ENCODE assay signal across 27 cellular contexts in the genomic region with DNA sequence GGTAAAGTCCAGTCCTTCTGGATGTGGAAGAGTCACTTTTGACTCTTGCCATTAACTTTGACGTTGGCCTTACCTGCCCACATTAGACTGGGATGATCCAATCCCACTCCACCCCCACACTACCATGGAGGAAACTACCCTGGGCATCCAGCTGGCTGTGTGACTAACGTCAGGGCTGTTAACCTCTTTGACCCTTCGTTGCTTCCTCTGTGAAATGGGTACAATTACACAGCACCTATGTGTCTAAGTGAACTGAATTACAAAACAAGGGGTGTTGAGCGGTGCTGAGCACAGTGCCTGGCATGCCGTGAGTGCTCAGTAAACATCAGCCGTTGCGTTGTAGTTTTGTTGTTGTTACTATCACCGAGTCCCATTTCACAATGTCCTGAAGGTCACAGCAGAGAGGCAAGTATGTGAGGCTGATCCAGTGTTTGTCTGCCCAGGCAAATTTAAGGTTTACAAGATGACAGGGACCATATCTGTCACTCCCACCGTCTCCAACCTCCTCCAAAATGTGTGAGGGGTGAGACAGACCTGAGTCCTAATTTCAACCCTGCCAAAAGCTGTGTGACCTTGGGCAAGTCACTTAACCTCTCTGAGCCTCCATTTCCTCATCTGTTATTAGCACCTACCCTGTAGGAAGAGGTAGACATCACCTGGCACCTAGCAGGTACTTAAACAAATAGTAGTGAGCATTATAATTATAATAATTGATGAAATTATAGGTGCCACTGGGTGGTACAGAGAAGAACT. TPM values are rescaled to one million over a fixed set of nuclear protein-coding genes. Genes with fewer than 3 reads are reported as not detected.
"Had no signal": no experiment of that assay in that cellular context is flagged by ENCODE, and none has a peak within 500 bp of the region (broad histone marks: within the 10 kb centered on the region; RNA-seq: fewer than 3 reads in every experiment).

No MANE protein-coding gene starts in this region.

- H3K36me3 ChIP-seq: MG63 had no signal

- H3K27me3 ChIP-seq: MG63 had no signal

- H3K4me3 ChIP-seq: MG63 had no signal

- DNase-seq: activated CD4-positive, alpha-beta T cell treated with anti-CD3 and anti-CD28 coated beads for 48 hours; activated CD4-positive, alpha-beta T cell treated with anti-CD3 and anti-CD28 coated beads, Interleukin-2, amount 50 U/mL, for 4 hours; activated CD4-positive, CD25-positive, alpha-beta regulatory T cell treated with anti-CD3 and anti-CD28 coated beads, Interleukin-2, amount 50 U/mL, for 72 hours; activated CD8-positive, alpha-beta memory T cell treated with anti-CD3 and anti-CD28 coated beads, Interleukin-2, amount 50 U/mL, for 48 hours; activated CD8-positive, alpha-beta T cell treated with anti-CD3 and anti-CD28 coated beads, Interleukin-2, amount 10 ng/mL, durations not matched to agents 7 days and 5 days; activated gamma-delta T cell; activated naive CD4-positive, alpha-beta T cell treated with anti-CD3 and anti-CD28 coated beads for 36 hours; activated T-cell treated with anti-CD3 and anti-CD28 coated beads, Interleukin-2, amount 50 U/mL, for 1 hour; amygdala; MG63; MV-4-11; NCI-H1092 treated with DMSO at 0.1 percent for 48 hours; NCI-H1417 treated with DMSO at 0.1 percent for 48 hours; NCI-H1694; NCI-H2029 treated with DMSO at 0.1 percent for 48 hours; NCI-H345; NCI-H510A; NCI-H526 treated with DMSO at 0.1 percent for 48 hours; NK-92 treated with Interleukin-12 subunit alpha and Interleukin-12 subunit beta, amount 100 ng/mL, for 24 hours; OCI-M1; RPMI8226; SHP77 treated with DMSO at 0.1 percent for 48 hours; T-helper 17 cell; T-helper 9 cell had no signal

- FAIRE-seq: astrocyte had no signal

- ATAC-seq: activated CD8-positive, alpha-beta T cell treated with anti-CD3 and anti-CD28 coated beads, Interleukin-2, amount 10 ng/mL, durations not matched to agents 7 days and 5 days; Panc1; T-helper 17 cell; WTC11 had no signal

- H3K9me3 ChIP-seq: MG63 had no signal

RNA-seq across cellular contexts. Expression of a gene that starts 20.9 kb away (rescaled TPM):
- total RNA-seq: activated CD8-positive, alpha-beta T cell treated with anti-CD3 and anti-CD28 coated beads, Interleukin-2, amount 10 ng/mL, durations not matched to agents 7 days and 5 days had no signal
